Comparison of ENCODE assay signal across 16 cellular contexts in genomic region chr3:141909408-141909807, GRCh38.
"Had no signal": no experiment of that assay in that cellular context is flagged by ENCODE, and none has a peak within 500 bp of the region (broad histone marks: within the 10 kb centered on the region; RNA-seq: fewer than 3 reads in every experiment).

No MANE protein-coding gene starts in this region.

- H3K9me3 ChIP-seq: colonic mucosa, lower lobe of right lung had no signal

- H3K27me3 Mint-ChIP-seq: activated CD4-positive, alpha-beta memory T cell treated with anti-CD3 and anti-CD28 coated beads for 36 hours; brain had no signal

- ATAC-seq: lower lobe of right lung, sciatic nerve had no signal

- H3K4me3 ChIP-seq: colonic mucosa, lower lobe of right lung, smooth muscle cell had no signal

- DNase-seq: activated CD4-positive, alpha-beta memory T cell treated with anti-CD3 and anti-CD28 coated beads for 36 hours; activated T-cell treated with anti-CD3 and anti-CD28 coated beads, Interleukin-2, amount 50 U/mL, for 48 hours; anterior cingulate cortex; central memory CD4-positive, alpha-beta T cell; colonic mucosa; erythroblast; foreskin melanocyte; lower lobe of right lung; midbrain; nucleus accumbens; stimulated activated CD4-positive, alpha-beta T cell treated with anti-CD3 and anti-CD28 coated beads, Interleukin-4, amount 100 ng/mL, for 1 hour; SW 1271 had no signal

- H3K4me3 Mint-ChIP-seq: activated CD4-positive, alpha-beta memory T cell treated with anti-CD3 and anti-CD28 coated beads for 36 hours; brain; nephron had no signal

- H3K4me1 Mint-ChIP-seq: brain, nephron had no signal

- H3K4me2 ChIP-seq: smooth muscle cell had no signal

- H3K27ac ChIP-seq: colonic mucosa, lower lobe of right lung had no signal

- H3K4me1 ChIP-seq: colonic mucosa, lower lobe of right lung had no signal

- H3K27ac Mint-ChIP-seq: activated CD4-positive, alpha-beta memory T cell treated with anti-CD3 and anti-CD28 coated beads for 36 hours; nephron had no signal
